In the genomic region with DNA sequence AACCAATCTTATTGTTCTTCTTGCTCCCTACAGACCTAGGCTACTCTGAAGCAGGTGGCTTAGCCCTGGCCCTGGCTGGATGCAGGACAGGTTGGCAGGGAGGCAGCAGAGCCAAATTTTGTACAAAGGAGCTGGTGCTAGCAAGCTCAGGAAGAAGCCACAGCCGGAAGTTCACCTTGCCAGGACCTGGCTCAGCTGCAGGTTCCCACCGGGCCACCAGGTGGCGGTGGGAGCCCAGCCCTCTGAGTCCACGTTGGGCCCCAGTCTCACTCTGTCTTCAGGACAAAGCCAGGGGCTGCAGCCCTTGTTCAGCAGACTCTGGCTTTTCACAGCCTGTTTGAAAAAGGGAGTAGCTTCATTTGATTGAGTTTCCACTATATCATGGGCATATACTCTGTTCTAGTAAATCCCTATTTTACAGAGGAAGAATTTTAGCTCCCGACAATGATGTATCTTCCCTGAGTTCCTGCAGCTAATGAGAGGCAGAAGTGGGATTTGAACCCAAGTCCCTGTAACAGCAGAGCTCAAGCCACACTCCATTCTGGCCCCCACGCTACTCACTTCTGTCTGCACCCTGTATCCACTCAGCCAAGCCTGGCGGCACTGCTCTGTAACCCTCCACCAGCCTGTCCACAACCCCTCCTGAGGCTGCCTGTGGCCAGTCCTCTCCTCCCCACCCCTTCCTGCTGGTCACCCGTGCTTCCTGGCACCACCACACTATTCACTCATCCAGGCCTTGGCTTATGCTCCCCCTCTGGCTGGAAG, we compare ENCODE assay signal across 1 cellular context.
TF ChIP-seq lines count a peak whose summit lies in the region.

No MANE protein-coding gene starts in this region.

TF ChIP-seq in GM12878, 131 proteins besides CTCF, POLR2A, EP300 and RAD21 (continues in another document):
- TF ChIP-seq SREBF2 (IDR thresholded peaks at IDR 0.05; ENCODE audit: low read length): no peak
- no peak for TF ChIP-seq JUNB (IDR thresholded peaks at IDR 0.05)
- TF ChIP-seq ZSCAN29 (IDR thresholded peaks at IDR 0.05): no peak
- TF ChIP-seq, protein P1, sequence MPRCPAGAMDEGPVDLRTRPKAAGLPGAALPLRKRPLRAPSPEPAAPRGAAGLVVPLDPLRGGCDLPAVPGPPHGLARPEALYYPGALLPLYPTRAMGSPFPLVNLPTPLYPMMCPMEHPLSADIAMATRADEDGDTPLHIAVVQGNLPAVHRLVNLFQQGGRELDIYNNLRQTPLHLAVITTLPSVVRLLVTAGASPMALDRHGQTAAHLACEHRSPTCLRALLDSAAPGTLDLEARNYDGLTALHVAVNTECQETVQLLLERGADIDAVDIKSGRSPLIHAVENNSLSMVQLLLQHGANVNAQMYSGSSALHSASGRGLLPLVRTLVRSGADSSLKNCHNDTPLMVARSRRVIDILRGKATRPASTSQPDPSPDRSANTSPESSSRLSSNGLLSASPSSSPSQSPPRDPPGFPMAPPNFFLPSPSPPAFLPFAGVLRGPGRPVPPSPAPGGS (IDR thresholded peaks at IDR 0.05; ENCODE audit: borderline replicate concordance, insufficient read depth, low read depth, low read length, poor library complexity, severe bottlenecking): no peak
- TF ChIP-seq, protein P2, sequence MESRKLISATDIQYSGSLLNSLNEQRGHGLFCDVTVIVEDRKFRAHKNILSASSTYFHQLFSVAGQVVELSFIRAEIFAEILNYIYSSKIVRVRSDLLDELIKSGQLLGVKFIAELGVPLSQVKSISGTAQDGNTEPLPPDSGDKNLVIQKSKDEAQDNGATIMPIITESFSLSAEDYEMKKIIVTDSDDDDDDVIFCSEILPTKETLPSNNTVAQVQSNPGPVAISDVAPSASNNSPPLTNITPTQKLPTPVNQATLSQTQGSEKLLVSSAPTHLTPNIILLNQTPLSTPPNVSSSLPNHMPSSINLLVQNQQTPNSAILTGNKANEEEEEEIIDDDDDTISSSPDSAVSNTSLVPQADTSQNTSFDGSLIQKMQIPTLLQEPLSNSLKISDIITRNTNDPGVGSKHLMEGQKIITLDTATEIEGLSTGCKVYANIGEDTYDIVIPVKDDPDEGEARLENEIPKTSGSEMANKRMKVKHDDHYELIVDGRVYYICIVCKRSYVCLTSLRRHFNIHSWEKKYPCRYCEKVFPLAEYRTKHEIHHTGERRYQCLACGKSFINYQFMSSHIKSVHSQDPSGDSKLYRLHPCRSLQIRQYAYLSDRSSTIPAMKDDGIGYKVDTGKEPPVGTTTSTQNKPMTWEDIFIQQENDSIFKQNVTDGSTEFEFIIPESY (IDR thresholded peaks at IDR 0.05): no peak
- TF ChIP-seq, protein P3, sequence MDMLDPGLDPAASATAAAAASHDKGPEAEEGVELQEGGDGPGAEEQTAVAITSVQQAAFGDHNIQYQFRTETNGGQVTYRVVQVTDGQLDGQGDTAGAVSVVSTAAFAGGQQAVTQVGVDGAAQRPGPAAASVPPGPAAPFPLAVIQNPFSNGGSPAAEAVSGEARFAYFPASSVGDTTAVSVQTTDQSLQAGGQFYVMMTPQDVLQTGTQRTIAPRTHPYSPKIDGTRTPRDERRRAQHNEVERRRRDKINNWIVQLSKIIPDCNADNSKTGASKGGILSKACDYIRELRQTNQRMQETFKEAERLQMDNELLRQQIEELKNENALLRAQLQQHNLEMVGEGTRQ (IDR thresholded peaks at IDR 0.05; ENCODE audit: borderline replicate concordance, low read depth, low read length): no peak
- peak; percentile 86 for TF ChIP-seq YY1 (IDR thresholded peaks at IDR 0.05; ENCODE audit: low read depth, low read length)
- no peak for TF ChIP-seq TARDBP (IDR thresholded peaks at IDR 0.05; ENCODE audit: borderline replicate concordance)
- TF ChIP-seq, protein P4, sequence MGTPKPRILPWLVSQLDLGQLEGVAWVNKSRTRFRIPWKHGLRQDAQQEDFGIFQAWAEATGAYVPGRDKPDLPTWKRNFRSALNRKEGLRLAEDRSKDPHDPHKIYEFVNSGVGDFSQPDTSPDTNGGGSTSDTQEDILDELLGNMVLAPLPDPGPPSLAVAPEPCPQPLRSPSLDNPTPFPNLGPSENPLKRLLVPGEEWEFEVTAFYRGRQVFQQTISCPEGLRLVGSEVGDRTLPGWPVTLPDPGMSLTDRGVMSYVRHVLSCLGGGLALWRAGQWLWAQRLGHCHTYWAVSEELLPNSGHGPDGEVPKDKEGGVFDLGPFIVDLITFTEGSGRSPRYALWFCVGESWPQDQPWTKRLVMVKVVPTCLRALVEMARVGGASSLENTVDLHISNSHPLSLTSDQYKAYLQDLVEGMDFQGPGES (IDR thresholded peaks at IDR 0.05): no peak
- TF ChIP-seq, protein P5, sequence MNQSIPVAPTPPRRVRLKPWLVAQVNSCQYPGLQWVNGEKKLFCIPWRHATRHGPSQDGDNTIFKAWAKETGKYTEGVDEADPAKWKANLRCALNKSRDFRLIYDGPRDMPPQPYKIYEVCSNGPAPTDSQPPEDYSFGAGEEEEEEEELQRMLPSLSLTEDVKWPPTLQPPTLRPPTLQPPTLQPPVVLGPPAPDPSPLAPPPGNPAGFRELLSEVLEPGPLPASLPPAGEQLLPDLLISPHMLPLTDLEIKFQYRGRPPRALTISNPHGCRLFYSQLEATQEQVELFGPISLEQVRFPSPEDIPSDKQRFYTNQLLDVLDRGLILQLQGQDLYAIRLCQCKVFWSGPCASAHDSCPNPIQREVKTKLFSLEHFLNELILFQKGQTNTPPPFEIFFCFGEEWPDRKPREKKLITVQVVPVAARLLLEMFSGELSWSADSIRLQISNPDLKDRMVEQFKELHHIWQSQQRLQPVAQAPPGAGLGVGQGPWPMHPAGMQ (IDR thresholded peaks at IDR 0.05; ENCODE audit: borderline replicate concordance): no peak
- TF ChIP-seq STAT3 (IDR thresholded peaks at IDR 0.05; ENCODE audit: low read depth, low read length): no peak
- TF ChIP-seq RAD51 (IDR thresholded peaks at IDR 0.05): no peak
- peak; percentile 62; the same call in 1 of the 2 replicates for TF ChIP-seq LARP7 (IDR thresholded peaks at IDR 0.05)
- no peak for TF ChIP-seq KLF5 (IDR thresholded peaks at IDR 0.05; ENCODE audit: partially characterized antibody)
- TF ChIP-seq, protein P6, sequence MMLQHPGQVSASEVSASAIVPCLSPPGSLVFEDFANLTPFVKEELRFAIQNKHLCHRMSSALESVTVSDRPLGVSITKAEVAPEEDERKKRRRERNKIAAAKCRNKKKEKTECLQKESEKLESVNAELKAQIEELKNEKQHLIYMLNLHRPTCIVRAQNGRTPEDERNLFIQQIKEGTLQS (IDR thresholded peaks at IDR 0.05; ENCODE audit: borderline replicate concordance, extremely low read depth, low read depth, low read length): no peak
- TF ChIP-seq YBX1 (IDR thresholded peaks at IDR 0.05): no peak
- TF ChIP-seq WRNIP1 (IDR thresholded peaks at IDR 0.05; ENCODE audit: borderline replicate concordance, low read depth, low read length): no peak
- TF ChIP-seq, protein P7, sequence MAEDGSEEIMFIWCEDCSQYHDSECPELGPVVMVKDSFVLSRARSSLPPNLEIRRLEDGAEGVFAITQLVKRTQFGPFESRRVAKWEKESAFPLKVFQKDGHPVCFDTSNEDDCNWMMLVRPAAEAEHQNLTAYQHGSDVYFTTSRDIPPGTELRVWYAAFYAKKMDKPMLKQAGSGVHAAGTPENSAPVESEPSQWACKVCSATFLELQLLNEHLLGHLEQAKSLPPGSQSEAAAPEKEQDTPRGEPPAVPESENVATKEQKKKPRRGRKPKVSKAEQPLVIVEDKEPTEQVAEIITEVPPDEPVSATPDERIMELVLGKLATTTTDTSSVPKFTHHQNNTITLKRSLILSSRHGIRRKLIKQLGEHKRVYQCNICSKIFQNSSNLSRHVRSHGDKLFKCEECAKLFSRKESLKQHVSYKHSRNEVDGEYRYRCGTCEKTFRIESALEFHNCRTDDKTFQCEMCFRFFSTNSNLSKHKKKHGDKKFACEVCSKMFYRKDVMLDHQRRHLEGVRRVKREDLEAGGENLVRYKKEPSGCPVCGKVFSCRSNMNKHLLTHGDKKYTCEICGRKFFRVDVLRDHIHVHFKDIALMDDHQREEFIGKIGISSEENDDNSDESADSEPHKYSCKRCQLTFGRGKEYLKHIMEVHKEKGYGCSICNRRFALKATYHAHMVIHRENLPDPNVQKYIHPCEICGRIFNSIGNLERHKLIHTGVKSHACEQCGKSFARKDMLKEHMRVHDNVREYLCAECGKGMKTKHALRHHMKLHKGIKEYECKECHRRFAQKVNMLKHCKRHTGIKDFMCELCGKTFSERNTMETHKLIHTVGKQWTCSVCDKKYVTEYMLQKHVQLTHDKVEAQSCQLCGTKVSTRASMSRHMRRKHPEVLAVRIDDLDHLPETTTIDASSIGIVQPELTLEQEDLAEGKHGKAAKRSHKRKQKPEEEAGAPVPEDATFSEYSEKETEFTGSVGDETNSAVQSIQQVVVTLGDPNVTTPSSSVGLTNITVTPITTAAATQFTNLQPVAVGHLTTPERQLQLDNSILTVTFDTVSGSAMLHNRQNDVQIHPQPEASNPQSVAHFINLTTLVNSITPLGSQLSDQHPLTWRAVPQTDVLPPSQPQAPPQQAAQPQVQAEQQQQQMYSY (CRISPR knock-in tag; IDR thresholded peaks at IDR 0.05): no peak
- TF ChIP-seq, protein P8, sequence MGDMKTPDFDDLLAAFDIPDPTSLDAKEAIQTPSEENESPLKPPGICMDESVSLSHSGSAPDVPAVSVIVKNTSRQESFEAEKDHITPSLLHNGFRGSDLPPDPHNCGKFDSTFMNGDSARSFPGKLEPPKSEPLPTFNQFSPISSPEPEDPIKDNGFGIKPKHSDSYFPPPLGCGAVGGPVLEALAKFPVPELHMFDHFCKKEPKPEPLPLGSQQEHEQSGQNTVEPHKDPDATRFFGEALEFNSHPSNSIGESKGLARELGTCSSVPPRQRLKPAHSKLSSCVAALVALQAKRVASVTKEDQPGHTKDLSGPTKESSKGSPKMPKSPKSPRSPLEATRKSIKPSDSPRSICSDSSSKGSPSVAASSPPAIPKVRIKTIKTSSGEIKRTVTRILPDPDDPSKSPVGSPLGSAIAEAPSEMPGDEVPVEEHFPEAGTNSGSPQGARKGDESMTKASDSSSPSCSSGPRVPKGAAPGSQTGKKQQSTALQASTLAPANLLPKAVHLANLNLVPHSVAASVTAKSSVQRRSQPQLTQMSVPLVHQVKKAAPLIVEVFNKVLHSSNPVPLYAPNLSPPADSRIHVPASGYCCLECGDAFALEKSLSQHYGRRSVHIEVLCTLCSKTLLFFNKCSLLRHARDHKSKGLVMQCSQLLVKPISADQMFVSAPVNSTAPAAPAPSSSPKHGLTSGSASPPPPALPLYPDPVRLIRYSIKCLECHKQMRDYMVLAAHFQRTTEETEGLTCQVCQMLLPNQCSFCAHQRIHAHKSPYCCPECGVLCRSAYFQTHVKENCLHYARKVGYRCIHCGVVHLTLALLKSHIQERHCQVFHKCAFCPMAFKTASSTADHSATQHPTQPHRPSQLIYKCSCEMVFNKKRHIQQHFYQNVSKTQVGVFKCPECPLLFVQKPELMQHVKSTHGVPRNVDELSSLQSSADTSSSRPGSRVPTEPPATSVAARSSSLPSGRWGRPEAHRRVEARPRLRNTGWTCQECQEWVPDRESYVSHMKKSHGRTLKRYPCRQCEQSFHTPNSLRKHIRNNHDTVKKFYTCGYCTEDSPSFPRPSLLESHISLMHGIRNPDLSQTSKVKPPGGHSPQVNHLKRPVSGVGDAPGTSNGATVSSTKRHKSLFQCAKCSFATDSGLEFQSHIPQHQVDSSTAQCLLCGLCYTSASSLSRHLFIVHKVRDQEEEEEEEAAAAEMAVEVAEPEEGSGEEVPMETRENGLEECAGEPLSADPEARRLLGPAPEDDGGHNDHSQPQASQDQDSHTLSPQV (IDR thresholded peaks at IDR 0.05): 0 out of 2 replicates have a peak, but pooled peaks have one; percentile 54
- TF ChIP-seq HDGF (IDR thresholded peaks at IDR 0.05): 0 out of 2 replicates have a peak, but pooled peaks have one; percentile 35
- TF ChIP-seq ZNF384 (IDR thresholded peaks at IDR 0.05; ENCODE audit: borderline replicate concordance, low read depth, low read length): no peak
- TF ChIP-seq DPF2 (IDR thresholded peaks at IDR 0.05): no peak
- TF ChIP-seq, protein P9, sequence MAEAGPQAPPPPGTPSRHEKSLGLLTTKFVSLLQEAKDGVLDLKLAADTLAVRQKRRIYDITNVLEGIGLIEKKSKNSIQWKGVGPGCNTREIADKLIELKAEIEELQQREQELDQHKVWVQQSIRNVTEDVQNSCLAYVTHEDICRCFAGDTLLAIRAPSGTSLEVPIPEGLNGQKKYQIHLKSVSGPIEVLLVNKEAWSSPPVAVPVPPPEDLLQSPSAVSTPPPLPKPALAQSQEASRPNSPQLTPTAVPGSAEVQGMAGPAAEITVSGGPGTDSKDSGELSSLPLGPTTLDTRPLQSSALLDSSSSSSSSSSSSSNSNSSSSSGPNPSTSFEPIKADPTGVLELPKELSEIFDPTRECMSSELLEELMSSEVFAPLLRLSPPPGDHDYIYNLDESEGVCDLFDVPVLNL (IDR thresholded peaks at IDR 0.05; ENCODE audit: low read depth, low read length): no peak
- no peak for TF ChIP-seq EZH2 (IDR thresholded peaks at IDR 0.05; ENCODE audit: borderline replicate concordance, control insufficient read depth, low read depth, low read length)
- TF ChIP-seq TCF12 (IDR thresholded peaks at IDR 0.05; ENCODE audit: low read depth, low read length): 0 out of 2 replicates have a peak, but pooled peaks have one; percentile 9
- TF ChIP-seq, protein P10, sequence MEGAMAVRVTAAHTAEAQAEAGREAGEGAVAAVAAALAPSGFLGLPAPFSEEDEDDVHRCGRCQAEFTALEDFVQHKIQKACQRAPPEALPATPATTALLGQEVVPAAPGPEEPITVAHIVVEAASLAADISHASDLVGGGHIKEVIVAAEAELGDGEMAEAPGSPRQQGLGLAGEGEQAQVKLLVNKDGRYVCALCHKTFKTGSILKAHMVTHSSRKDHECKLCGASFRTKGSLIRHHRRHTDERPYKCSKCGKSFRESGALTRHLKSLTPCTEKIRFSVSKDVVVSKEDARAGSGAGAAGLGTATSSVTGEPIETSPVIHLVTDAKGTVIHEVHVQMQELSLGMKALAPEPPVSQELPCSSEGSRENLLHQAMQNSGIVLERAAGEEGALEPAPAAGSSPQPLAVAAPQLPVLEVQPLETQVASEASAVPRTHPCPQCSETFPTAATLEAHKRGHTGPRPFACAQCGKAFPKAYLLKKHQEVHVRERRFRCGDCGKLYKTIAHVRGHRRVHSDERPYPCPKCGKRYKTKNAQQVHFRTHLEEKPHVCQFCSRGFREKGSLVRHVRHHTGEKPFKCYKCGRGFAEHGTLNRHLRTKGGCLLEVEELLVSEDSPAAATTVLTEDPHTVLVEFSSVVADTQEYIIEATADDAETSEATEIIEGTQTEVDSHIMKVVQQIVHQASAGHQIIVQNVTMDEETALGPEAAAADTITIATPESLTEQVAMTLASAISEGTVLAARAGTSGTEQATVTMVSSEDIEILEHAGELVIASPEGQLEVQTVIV (IDR thresholded peaks at IDR 0.05; ENCODE audit: borderline replicate concordance, partially characterized antibody): no peak
- TF ChIP-seq, protein P11, sequence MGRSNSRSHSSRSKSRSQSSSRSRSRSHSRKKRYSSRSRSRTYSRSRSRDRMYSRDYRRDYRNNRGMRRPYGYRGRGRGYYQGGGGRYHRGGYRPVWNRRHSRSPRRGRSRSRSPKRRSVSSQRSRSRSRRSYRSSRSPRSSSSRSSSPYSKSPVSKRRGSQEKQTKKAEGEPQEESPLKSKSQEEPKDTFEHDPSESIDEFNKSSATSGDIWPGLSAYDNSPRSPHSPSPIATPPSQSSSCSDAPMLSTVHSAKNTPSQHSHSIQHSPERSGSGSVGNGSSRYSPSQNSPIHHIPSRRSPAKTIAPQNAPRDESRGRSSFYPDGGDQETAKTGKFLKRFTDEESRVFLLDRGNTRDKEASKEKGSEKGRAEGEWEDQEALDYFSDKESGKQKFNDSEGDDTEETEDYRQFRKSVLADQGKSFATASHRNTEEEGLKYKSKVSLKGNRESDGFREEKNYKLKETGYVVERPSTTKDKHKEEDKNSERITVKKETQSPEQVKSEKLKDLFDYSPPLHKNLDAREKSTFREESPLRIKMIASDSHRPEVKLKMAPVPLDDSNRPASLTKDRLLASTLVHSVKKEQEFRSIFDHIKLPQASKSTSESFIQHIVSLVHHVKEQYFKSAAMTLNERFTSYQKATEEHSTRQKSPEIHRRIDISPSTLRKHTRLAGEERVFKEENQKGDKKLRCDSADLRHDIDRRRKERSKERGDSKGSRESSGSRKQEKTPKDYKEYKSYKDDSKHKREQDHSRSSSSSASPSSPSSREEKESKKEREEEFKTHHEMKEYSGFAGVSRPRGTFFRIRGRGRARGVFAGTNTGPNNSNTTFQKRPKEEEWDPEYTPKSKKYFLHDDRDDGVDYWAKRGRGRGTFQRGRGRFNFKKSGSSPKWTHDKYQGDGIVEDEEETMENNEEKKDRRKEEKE (IDR thresholded peaks at IDR 0.05): no peak
